ENCODE assay signal across 8 cellular contexts in the genomic region with DNA sequence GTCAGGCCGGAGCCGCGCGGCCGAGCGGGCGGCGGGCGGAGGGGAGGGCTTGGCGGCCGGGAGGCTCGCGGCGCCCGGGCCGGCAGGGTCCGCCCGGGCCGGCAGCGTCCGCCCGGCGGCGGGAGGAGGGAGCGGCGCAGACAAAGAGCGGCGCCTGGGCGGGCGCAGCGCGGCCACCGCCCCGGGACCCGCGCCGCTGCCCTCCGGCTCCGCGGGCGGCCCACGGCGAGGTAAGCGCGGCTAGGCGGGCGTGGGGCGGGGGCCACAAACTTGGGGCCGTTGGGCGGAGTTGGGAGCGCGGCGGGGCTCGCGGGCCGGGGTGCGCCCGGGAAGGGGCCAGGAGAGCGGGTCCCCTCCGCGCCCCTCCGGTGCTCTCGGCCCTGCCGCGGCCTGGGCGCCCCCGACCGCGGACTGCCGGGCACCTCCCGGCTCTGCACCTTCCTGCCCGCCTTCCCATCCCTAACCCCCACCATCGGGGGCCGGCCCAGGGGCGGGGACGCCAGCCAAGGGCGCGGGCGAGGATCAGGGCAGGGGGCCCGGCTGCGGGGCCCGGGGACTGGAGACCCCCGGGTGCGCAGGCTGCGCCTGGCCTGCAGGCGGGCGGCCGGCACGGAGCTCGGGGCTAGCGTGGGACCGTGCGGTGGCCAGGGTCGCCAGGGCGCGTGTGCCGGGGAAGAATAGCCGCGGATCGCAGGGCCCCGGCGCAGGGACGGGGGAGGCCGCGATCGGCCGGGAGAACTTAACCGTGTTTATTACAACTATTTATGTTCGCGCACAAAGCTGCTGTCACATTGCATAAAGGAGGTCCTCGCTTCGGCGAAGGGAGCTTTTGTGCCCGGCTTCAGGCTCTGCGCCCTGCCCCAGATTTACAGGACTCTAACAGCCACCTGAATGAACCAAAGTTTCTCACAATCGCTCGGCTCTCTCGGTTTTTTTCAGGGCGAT. TPM values are rescaled to one million over a fixed set of nuclear protein-coding genes. Genes with fewer than 3 reads are reported as not detected.
DNase-seq lines count a peak whose midpoint lies in the region; ATAC-seq and TF ChIP-seq lines count a peak whose summit lies in the region.

A gene (plus strand): TSS at position 4 of the 945 bp plus-strand sequence. CDS start 110,152 bp downstream, outside the sequence.

- H3K27me3 ChIP-seq in BLaER1 (no peaks in the 10 kb centered on the region), RWPE2 (ENCODE audit: insufficient read depth, poor library complexity, severe bottlenecking) (no peaks in the 10 kb centered on the region), spleen (replicated peaks in 1 of 7) (no peaks in the 10 kb centered on the region)

- H3K36me3 ChIP-seq in BLaER1 (peaks cover 13% of the 10 kb centered on the region), RWPE2 (ENCODE audit: low read depth) (peaks cover 14% of the 10 kb centered on the region; the same call in 1 of the 2 replicates), spleen (no peaks in the 10 kb centered on the region)

- TF ChIP-seq CTCF in RWPE2 (IDR thresholded peaks at IDR 0.05; ENCODE audit: poor library complexity, severe bottlenecking) (no peak), cardiac fibroblast (IDR thresholded peaks at IDR 0.05; ENCODE audit: low read depth, low read length) (no peak), spleen (IDR thresholded peaks at IDR 0.05 in 8 of 11, conservative IDR thresholded peaks at IDR 0.05 in 3 of 11) (peak in 1 of 11 experiments; percentile 42)

- no peak for TF ChIP-seq POLR2A in spleen (IDR thresholded peaks at IDR 0.05)

- H3K4me2 ChIP-seq in BLaER1 = peak within 1 kb of the TSS; percentile 98

- peaks cover 52% of the 10 kb centered on the region for H3K4me1 ChIP-seq in BLaER1
- peaks cover 18% of the 10 kb centered on the region for H3K4me1 ChIP-seq in RWPE2 (ENCODE audit: insufficient read depth, poor library complexity, severe bottlenecking)
- peaks cover 34 to 80% (median 62%) of the 10 kb centered on the region in 6 donors for H3K4me1 ChIP-seq in spleen

- WGBS in spleen, 5 donors = 0 to 1% (median 0%) methylated on average over 19 to 118 of the region's 119 CpGs

- intact Hi-C loops in spleen (cut with DNase I; ENCODE audit: low total_unique reads) = no loop called here

- H4K20me1 ChIP-seq in BLaER1 = peaks cover 51% of the 10 kb centered on the region

- ATAC-seq in GM18858 (IDR thresholded peaks at IDR 0.05; ENCODE audit: unreplicated experiment) = peak; percentile 4
- ATAC-seq in HG03025 (IDR thresholded peaks at IDR 0.05; ENCODE audit: low FRiP score, unreplicated experiment) = peak; percentile 5
- peak; percentile 47 for ATAC-seq in RWPE2 (ENCODE audit: low read depth)

- DNase-seq in RWPE2 (ENCODE audit: low spot score) (no peak), cardiac fibroblast (ENCODE audit: low read depth in 2 of 2) (peak; percentile 29 to 34), islet precursor cell (peak; percentile 68), spleen (peak; percentile 92), Ammon's horn (ENCODE audit: low spot score) (no peak)

- H3K27ac ChIP-seq in BLaER1 (peak within 1 kb of the TSS; percentile 93), RWPE2 (ENCODE audit: poor library complexity, severe bottlenecking) (peak within 1 kb of the TSS; percentile 82), spleen (peak within 1 kb of the TSS; percentile 87 to 97 (median 94))

- H3K9ac ChIP-seq in BLaER1 = peak within 1 kb of the TSS; percentile 95

- peak within 1 kb of the TSS; percentile 98 for H3K4me3 ChIP-seq in BLaER1
- peak within 1 kb of the TSS; percentile 97 for H3K4me3 ChIP-seq in RWPE2 (ENCODE audit: severe bottlenecking)
- peak within 1 kb of the TSS; percentile 63 to 66 for H3K4me3 ChIP-seq in cardiac fibroblast (replicated peaks in 1 of 2; ENCODE audit: low read depth in 2 of 2, low read length in 2 of 2)
- peak within 1 kb of the TSS; percentile 70 to 96 (median 81) for H3K4me3 ChIP-seq in spleen

- H3K9me3 ChIP-seq in BLaER1 (no peaks in the 10 kb centered on the region), RWPE2 (ENCODE audit: severe bottlenecking) (no peaks in the 10 kb centered on the region), spleen (no peaks in the 10 kb centered on the region)

RNA-seq across cellular contexts. Expression of the gene that starts here (rescaled TPM):
- total RNA-seq in spleen = 100 to 1,000 TPM in 2 of 7 donors, 10 to 100 TPM in 5; 50.3 to 106 (median 82.9) TPM
- polyA plus RNA-seq in spleen = 10 to 100 TPM; 21.5 to 32.1 (median 30.0) TPM

Comparison
In these comparisons a context has a peak if more than half of its experiments do, and no peak if none do; other contexts are left out.
1. DNase-seq: peak in cardiac fibroblast (2 of 2), islet precursor cell (single experiment) and spleen (single experiment); none in RWPE2 (single experiment) and Ammon's horn (single experiment).
2. Peak in every context shown above with its lines, with median percentiles within 50 percentile points of each other: H3K27ac ChIP-seq, H3K4me3 ChIP-seq and ATAC-seq.